Comparison of ENCODE assay signal across 1 cellular context in genomic region chr1:23793861-23794731, GRCh38.
TF ChIP-seq lines count a peak whose summit lies in the region.

No MANE protein-coding gene starts in this region.

TF ChIP-seq in HEK293, 187 proteins besides CTCF, POLR2A, EP300 and RAD21 (continued from another document):
- TF ChIP-seq HIC1 (tag by site-specific recombination; IDR thresholded peaks at IDR 0.05) = 0 out of 2 replicates have a peak, but pooled peaks have one; percentile 30
